In genomic region chr14:65096323-65097089, GRCh38 we compare ENCODE assay signal across 8 cellular contexts. TPM values are rescaled to one million over a fixed set of nuclear protein-coding genes. Genes with fewer than 3 reads are reported as not detected.
A peak's percentile ranks its signal among the peaks of the same experiment; 100 is the strongest.
DNase-seq lines count a peak whose midpoint lies in the region; ATAC-seq and TF ChIP-seq lines count a peak whose summit lies in the region.

No MANE protein-coding gene starts in this region.

- H3K27me3 ChIP-seq in heart right ventricle = no peaks in the 10 kb centered on the region

- peaks cover 28% of the 10 kb centered on the region for H3K36me3 Mint-ChIP-seq in HFFc6 (ENCODE audit: low read depth)
- H3K36me3 Mint-ChIP-seq in activated T-helper 17 cell treated with anti-CD3 and anti-CD28 coated beads, Interleukin-2, amount 50 U/mL, for 72 hours (ENCODE audit: low read depth) = peaks cover 100% of the 10 kb centered on the region

- no peaks in the 10 kb centered on the region; the same call in 1 of the 2 replicates for H3K27me3 Mint-ChIP-seq in HFFc6 (ENCODE audit: insufficient read depth)
- no peaks in the 10 kb centered on the region for H3K27me3 Mint-ChIP-seq in activated T-helper 17 cell treated with anti-CD3 and anti-CD28 coated beads, Interleukin-2, amount 50 U/mL, for 72 hours

- intact Hi-C loops in heart right ventricle (cut with DNase I) = loop anchor here in 1 of 10 donors (10.0 kb wide), 1 partner anchor 112 kb away; the partner anchor contains the start of gene FNTB

- H3K4me1 ChIP-seq in heart right ventricle = peaks cover 28 to 100% (median 93%) of the 10 kb centered on the region in 9 donors

- H3K27ac ChIP-seq in heart right ventricle = peak overlapping the region in 9 of 10 donors; percentile 35 to 79 (median 56)

- H3K4me1 Mint-ChIP-seq in HFFc6 (ENCODE audit: low read depth) = peaks cover 54% of the 10 kb centered on the region
- H3K4me1 Mint-ChIP-seq in activated T-helper 17 cell treated with anti-CD3 and anti-CD28 coated beads, Interleukin-2, amount 50 U/mL, for 72 hours = peaks cover 54% of the 10 kb centered on the region

- H3K9me3 ChIP-seq in heart right ventricle = no peaks in the 10 kb centered on the region

- 55 to 66% methylated on average over 6 of the region's 6 CpGs for WGBS in heart right ventricle, 2 donors

- no peak for TF ChIP-seq CTCF in HFFc6 (IDR thresholded peaks at IDR 0.05)
- no peak for TF ChIP-seq CTCF in heart right ventricle (IDR thresholded peaks at IDR 0.05)

- no peaks in the 10 kb centered on the region for H3K9me3 Mint-ChIP-seq in HFFc6
- no peaks in the 10 kb centered on the region for H3K9me3 Mint-ChIP-seq in activated T-helper 17 cell treated with anti-CD3 and anti-CD28 coated beads, Interleukin-2, amount 50 U/mL, for 72 hours

- DNase-seq in HFFc6 (no peak), heart right ventricle (peak in 1 of 2 donors; percentile 31), SK-N-DZ (ENCODE audit: low spot score) (no peak), KG1 (lab: John Stamatoyannopoulos, UW) (no peak), NCI-H128 (lab: John Stamatoyannopoulos, UW; ENCODE audit: unreplicated experiment) (no peak)
- DNase-seq in stimulated activated CD8-positive, alpha-beta memory T cell treated with anti-CD3 and anti-CD28 coated beads, Interleukin-4, amount 100 ng/mL, for 48 hours = peak; percentile 47

- no peak overlapping the region for H3K4me3 Mint-ChIP-seq in HFFc6
- H3K4me3 Mint-ChIP-seq in activated T-helper 17 cell treated with anti-CD3 and anti-CD28 coated beads, Interleukin-2, amount 50 U/mL, for 72 hours = peak overlapping the region; percentile 84

- peak overlapping the region; percentile 71 for H3K27ac Mint-ChIP-seq in HFFc6
- peak overlapping the region; percentile 71 for H3K27ac Mint-ChIP-seq in activated T-helper 17 cell treated with anti-CD3 and anti-CD28 coated beads, Interleukin-2, amount 50 U/mL, for 72 hours

- no peak overlapping the region for H3K4me3 ChIP-seq in heart right ventricle

- peak; percentile 53 for ATAC-seq in activated T-helper 17 cell treated with anti-CD3 and anti-CD28 coated beads, Interleukin-2, amount 50 U/mL, for 72 hours (replicated peaks)
- peak in 3 of 8 donors; percentile 15 to 38 (median 16) for ATAC-seq in heart right ventricle
- no peak for ATAC-seq in HG03520 (IDR thresholded peaks at IDR 0.05; ENCODE audit: unreplicated experiment)

- peaks cover 0 to 77% (median 18%) of the 10 kb centered on the region in 9 donors for H3K36me3 ChIP-seq in heart right ventricle

RNA-seq across cellular contexts. Expression of gene MAX, which starts 5.8 kb away (rescaled TPM):
- total RNA-seq in HFFc6 (2021; fragmentation: NEBNext Ultra II Directional; extraction: Animal tissue kit (Norgen Biotek cat#: 25700)) = 10 to 100 TPM; 79.0 to 95.6 (median 81.9) TPM
- 100 to 1,000 TPM; 105 to 139 TPM for total RNA-seq in activated T-helper 17 cell treated with anti-CD3 and anti-CD28 coated beads, Interleukin-2, amount 50 U/mL, for 72 hours
- 10 to 100 TPM; 54.5 to 95.7 (median 73.7) TPM for total RNA-seq in heart right ventricle
- polyA plus RNA-seq in heart right ventricle = 10 to 100 TPM; 35.7 to 50.0 TPM
- 36.6 and 38.1 TPM in 2 replicates for polyA plus RNA-seq in SK-N-DZ (2014; cell fraction: cytosol; rRNA removed)
- 20.2 and 22.4 TPM in 2 replicates for polyA plus RNA-seq in SK-N-DZ (2014; cell fraction: nucleus; rRNA removed)
